ENCODE assay signal across 8 cellular contexts in genomic region chr6:160930547-160931377, GRCh38.
DNase-seq lines count a peak whose midpoint lies in the region; ATAC-seq lines count a peak whose summit lies in the region.

No MANE protein-coding gene starts in this region.

- H3K9me3 Mint-ChIP-seq in T-helper 2 cell treated with Interferon-gamma antibody and Interleukin-4, amounts not matched to agents 5 μg/mL and 100 μg/mL, for 36 hours, result no peaks in the 10 kb centered on the region

- H3K27me3 Mint-ChIP-seq in T-helper 2 cell treated with Interferon-gamma antibody and Interleukin-4, amounts not matched to agents 5 μg/mL and 100 μg/mL, for 36 hours (ENCODE audit: low read depth), result peaks cover 26% of the 10 kb centered on the region

- DNase-seq in Daoy (ENCODE audit: low read depth), result peak; percentile 88
- peak; percentile 11 for DNase-seq in KG1 (lab: John Stamatoyannopoulos, UW)
- DNase-seq in T-helper 2 cell treated with Interferon-gamma antibody and Interleukin-4, amounts not matched to agents 5 μg/mL and 100 μg/mL, for 36 hours (ENCODE audit: low spot score), result peak; percentile 32
- DNase-seq in astrocyte of the hippocampus (ENCODE audit: low read depth, low spot score), result peak; percentile 94
- DNase-seq in hippocampal formation (lab: John Stamatoyannopoulos, UW), result peak; percentile 58 to 71
- peak; percentile 90 for DNase-seq in retina

- ATAC-seq in GM21737 (IDR thresholded peaks at IDR 0.05; ENCODE audit: unreplicated experiment) (peak; percentile 73), GM19324 (IDR thresholded peaks at IDR 0.05; ENCODE audit: low FRiP score, unreplicated experiment) (no peak)

- H3K4me1 Mint-ChIP-seq in T-helper 2 cell treated with Interferon-gamma antibody and Interleukin-4, amounts not matched to agents 5 μg/mL and 100 μg/mL, for 36 hours (ENCODE audit: low read depth), result no peaks in the 10 kb centered on the region

- H3K27ac Mint-ChIP-seq in T-helper 2 cell treated with Interferon-gamma antibody and Interleukin-4, amounts not matched to agents 5 μg/mL and 100 μg/mL, for 36 hours, result no peak overlapping the region

- H3K36me3 Mint-ChIP-seq in T-helper 2 cell treated with Interferon-gamma antibody and Interleukin-4, amounts not matched to agents 5 μg/mL and 100 μg/mL, for 36 hours (ENCODE audit: low read depth), result no peaks in the 10 kb centered on the region

- peak overlapping the region; percentile 35 for H3K4me3 Mint-ChIP-seq in T-helper 2 cell treated with Interferon-gamma antibody and Interleukin-4, amounts not matched to agents 5 μg/mL and 100 μg/mL, for 36 hours

Comparison
In these comparisons a context has a peak if more than half of its experiments do, and no peak if none do; other contexts are left out.
1. DNase-seq: peak in every context shown above with its lines; median percentile 94 in astrocyte of the hippocampus; 90 in retina; 88 in Daoy; 64 in hippocampal formation; 32 in T-helper 2 cell treated with Interferon-gamma antibody and Interleukin-4, amounts not matched to agents 5 μg/mL and 100 μg/mL, for 36 hours; 11 in KG1.